Comparison of ENCODE assay signal across 11 cellular contexts in the genomic region with DNA sequence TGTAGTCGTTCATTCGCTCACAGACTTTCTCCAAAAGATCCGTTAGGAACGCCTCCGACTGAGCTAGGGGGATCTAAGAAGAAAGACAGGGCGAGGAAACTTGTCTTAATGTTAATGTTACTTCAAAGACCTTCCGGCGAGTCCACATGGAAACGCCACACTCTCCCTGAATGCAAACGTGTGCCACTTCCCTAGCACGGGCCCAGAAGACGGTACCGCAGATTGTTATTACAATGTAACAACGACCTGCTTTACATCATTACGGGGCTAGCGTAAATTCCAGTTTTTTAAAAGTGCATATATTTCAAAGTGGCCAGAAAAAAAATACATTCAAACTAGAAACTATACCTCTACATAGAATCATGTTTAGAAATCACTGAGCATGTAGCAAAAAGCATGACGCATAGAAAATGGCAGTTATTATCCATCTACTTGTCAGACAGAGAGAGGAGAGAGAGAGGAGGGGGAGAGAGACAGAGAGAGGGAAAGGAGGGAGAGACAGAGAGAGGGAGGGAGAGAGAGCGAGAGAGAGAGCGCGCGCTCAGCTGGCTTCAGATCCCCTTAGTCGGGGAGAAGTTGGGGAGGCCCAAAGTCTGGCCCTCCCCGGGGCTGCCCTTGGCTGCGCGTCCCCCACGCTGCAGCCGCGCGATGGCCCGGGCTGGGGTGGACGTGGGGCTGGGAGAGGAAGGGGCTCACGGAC. TPM values are rescaled to one million over a fixed set of nuclear protein-coding genes. Genes with fewer than 3 reads are reported as not detected.
DNase-seq lines count a peak whose midpoint lies in the region; ATAC-seq and TF ChIP-seq lines count a peak whose summit lies in the region.
"Had no signal": no experiment of that assay in that cellular context is flagged by ENCODE, and none has a peak within 500 bp of the region (broad histone marks: within the 10 kb centered on the region; RNA-seq: fewer than 3 reads in every experiment).

No MANE protein-coding gene starts in this region.

- no peak for DNase-seq in CD8-positive, alpha-beta memory T cell
- DNase-seq in HL-60 (ENCODE audit: low read depth in 1 of 2, low spot score in 1 of 2) (no peak), cerebellar cortex (ENCODE audit: low spot score) (peak; percentile 80), nephron progenitor cell (no peak), OCI-M2 (lab: John Stamatoyannopoulos, UW; ENCODE audit: unreplicated experiment) (no peak), NCI-H524 treated with DMSO at 0.1 percent for 48 hours (lab: John Stamatoyannopoulos, UW) (no peak)
- DNase-seq: MM.1S, NCI-H510A treated with DMSO at 0.1 percent for 48 hours, SHP77 had no signal

- H3K27ac ChIP-seq in CD8-positive, alpha-beta memory T cell (ENCODE audit: low read depth, low read length), result no peak overlapping the region
- H3K27ac ChIP-seq in HL-60 (replicated peaks), result no peak overlapping the region

- H3K4me3 ChIP-seq in CD8-positive, alpha-beta memory T cell (ENCODE audit: low read length), result no peak overlapping the region
- H3K4me3 ChIP-seq in HL-60 (replicated peaks; ENCODE audit: insufficient read depth, low read length), result peak overlapping the region; percentile 32

- ATAC-seq in GM21528 (IDR thresholded peaks at IDR 0.05; ENCODE audit: low FRiP score, unreplicated experiment) (no peak), GM18858 (IDR thresholded peaks at IDR 0.05; ENCODE audit: unreplicated experiment) (no peak)

- peak overlapping the region in 1 of 8 donors; percentile 55 for H3K27ac Mint-ChIP-seq in CD8-positive, alpha-beta memory T cell
- H3K27ac Mint-ChIP-seq in nephron progenitor cell, result no peak overlapping the region

- H3K27me3 ChIP-seq in CD8-positive, alpha-beta memory T cell (ENCODE audit: insufficient read depth, low read length, poor library complexity, severe bottlenecking), result peaks cover 60% of the 10 kb centered on the region
- peaks cover 84% of the 10 kb centered on the region for H3K27me3 ChIP-seq in HL-60 (ENCODE audit: insufficient read depth, poor library complexity, severe bottlenecking)

- H3K9me3 Mint-ChIP-seq in CD8-positive, alpha-beta memory T cell, result peaks cover 0 to 8% (median 5%) of the 10 kb centered on the region in 5 donors
- no peaks in the 10 kb centered on the region for H3K9me3 Mint-ChIP-seq in nephron progenitor cell

- no peaks in the 10 kb centered on the region for H3K9me3 ChIP-seq in CD8-positive, alpha-beta memory T cell (ENCODE audit: low read length)

- peaks cover 4% of the 10 kb centered on the region for H3K4me1 ChIP-seq in CD8-positive, alpha-beta memory T cell (ENCODE audit: insufficient read depth, low read length)

- H3K36me3 Mint-ChIP-seq in CD8-positive, alpha-beta memory T cell, result no peaks in the 10 kb centered on the region
- H3K36me3 Mint-ChIP-seq in nephron progenitor cell (ENCODE audit: low read depth), result no peaks in the 10 kb centered on the region

- no peaks in the 10 kb centered on the region for H3K36me3 ChIP-seq in CD8-positive, alpha-beta memory T cell (ENCODE audit: insufficient read depth, low read length)

- CTCF ChIA-PET in CD8-positive, alpha-beta memory T cell (lab: Charles Lee), result no interaction called here

- TF ChIP-seq CTCF in HL-60 (IDR thresholded peaks at IDR 0.05; ENCODE audit: insufficient read depth, low read length), result no peak
- TF ChIP-seq CTCF in nephron progenitor cell (IDR thresholded peaks at IDR 0.05), result no peak

- peak overlapping the region in 4 of 7 donors; percentile 11 to 52 (median 50) for H3K4me3 Mint-ChIP-seq in CD8-positive, alpha-beta memory T cell
- peak overlapping the region; percentile 77 for H3K4me3 Mint-ChIP-seq in nephron progenitor cell

- POLR2A ChIA-PET in CD8-positive, alpha-beta memory T cell (lab: Charles Lee), result no interaction called here

- H3K4me1 Mint-ChIP-seq in CD8-positive, alpha-beta memory T cell, result peaks cover 17 to 31% (median 24%) of the 10 kb centered on the region in 3 donors
- peaks cover 39% of the 10 kb centered on the region for H3K4me1 Mint-ChIP-seq in nephron progenitor cell

- H3K27me3 Mint-ChIP-seq in CD8-positive, alpha-beta memory T cell, result peaks cover 68 to 93% of the 10 kb centered on the region in 2 donors
- H3K27me3 Mint-ChIP-seq in nephron progenitor cell (ENCODE audit: low read depth, poor library complexity), result peaks cover 100% of the 10 kb centered on the region

RNA-seq across cellular contexts. Expression of a gene that starts 37.2 kb away (rescaled TPM):
- total RNA-seq in CD8-positive, alpha-beta memory T cell, result not detected
- not detected for polyA plus RNA-seq in CD8-positive, alpha-beta memory T cell

RNA-seq across cellular contexts. Expression of a gene that starts 51.2 kb away (rescaled TPM):
- not detected for total RNA-seq in CD8-positive, alpha-beta memory T cell
- not detected for polyA plus RNA-seq in CD8-positive, alpha-beta memory T cell
